1 cellular context compared by ENCODE assay signal in genomic region chr4:69102668-69103067, GRCh38.
TF ChIP-seq lines count a peak whose summit lies in the region.

No MANE protein-coding gene starts in this region.

TF ChIP-seq in HepG2, 621 proteins besides CTCF, POLR2A, EP300 and RAD21 (continued from another document and continues in another):
- TF ChIP-seq ELF3 (CRISPR knock-in tag; IDR thresholded peaks at IDR 0.05): peak; percentile 78
- peak; percentile 96 for TF ChIP-seq GATAD2A (CRISPR knock-in tag; IDR thresholded peaks at IDR 0.05)
- TF ChIP-seq KLF16 (CRISPR knock-in tag; IDR thresholded peaks at IDR 0.05): peak in 1 of 2 experiments; percentile 76; a peak in 1 of 4 replicates
- peak; percentile 41; the same call in 1 of the 2 replicates for TF ChIP-seq YEATS4 (CRISPR knock-in tag; IDR thresholded peaks at IDR 0.05; ENCODE audit: borderline replicate concordance)
- peak; percentile 92 for TF ChIP-seq NFIC (IDR thresholded peaks at IDR 0.05; ENCODE audit: low read length)
- TF ChIP-seq, protein P1, sequence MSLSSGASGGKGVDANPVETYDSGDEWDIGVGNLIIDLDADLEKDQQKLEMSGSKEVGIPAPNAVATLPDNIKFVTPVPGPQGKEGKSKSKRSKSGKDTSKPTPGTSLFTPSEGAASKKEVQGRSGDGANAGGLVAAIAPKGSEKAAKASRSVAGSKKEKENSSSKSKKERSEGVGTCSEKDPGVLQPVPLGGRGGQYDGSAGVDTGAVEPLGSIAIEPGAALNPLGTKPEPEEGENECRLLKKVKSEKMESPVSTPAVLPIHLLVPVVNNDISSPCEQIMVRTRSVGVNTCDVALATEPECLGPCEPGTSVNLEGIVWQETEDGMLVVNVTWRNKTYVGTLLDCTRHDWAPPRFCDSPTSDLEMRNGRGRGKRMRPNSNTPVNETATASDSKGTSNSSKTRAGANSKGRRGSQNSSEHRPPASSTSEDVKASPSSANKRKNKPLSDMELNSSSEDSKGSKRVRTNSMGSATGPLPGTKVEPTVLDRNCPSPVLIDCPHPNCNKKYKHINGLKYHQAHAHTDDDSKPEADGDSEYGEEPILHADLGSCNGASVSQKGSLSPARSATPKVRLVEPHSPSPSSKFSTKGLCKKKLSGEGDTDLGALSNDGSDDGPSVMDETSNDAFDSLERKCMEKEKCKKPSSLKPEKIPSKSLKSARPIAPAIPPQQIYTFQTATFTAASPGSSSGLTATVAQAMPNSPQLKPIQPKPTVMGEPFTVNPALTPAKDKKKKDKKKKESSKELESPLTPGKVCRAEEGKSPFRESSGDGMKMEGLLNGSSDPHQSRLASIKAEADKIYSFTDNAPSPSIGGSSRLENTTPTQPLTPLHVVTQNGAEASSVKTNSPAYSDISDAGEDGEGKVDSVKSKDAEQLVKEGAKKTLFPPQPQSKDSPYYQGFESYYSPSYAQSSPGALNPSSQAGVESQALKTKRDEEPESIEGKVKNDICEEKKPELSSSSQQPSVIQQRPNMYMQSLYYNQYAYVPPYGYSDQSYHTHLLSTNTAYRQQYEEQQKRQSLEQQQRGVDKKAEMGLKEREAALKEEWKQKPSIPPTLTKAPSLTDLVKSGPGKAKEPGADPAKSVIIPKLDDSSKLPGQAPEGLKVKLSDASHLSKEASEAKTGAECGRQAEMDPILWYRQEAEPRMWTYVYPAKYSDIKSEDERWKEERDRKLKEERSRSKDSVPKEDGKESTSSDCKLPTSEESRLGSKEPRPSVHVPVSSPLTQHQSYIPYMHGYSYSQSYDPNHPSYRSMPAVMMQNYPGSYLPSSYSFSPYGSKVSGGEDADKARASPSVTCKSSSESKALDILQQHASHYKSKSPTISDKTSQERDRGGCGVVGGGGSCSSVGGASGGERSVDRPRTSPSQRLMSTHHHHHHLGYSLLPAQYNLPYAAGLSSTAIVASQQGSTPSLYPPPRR (CRISPR knock-in tag; IDR thresholded peaks at IDR 0.05; ENCODE audit: borderline replicate concordance): peak; percentile 73
- TF ChIP-seq ZBTB39 (CRISPR knock-in tag; IDR thresholded peaks at IDR 0.05): peak; percentile 64; the same call in 1 of the 2 replicates
- peak; percentile 21; the same call in 1 of the 2 replicates for TF ChIP-seq STAG1 (CRISPR knock-in tag; IDR thresholded peaks at IDR 0.05)
- peak; percentile 63; the same call in 1 of the 2 replicates for TF ChIP-seq BRD4 (CRISPR knock-in tag; IDR thresholded peaks at IDR 0.05)
- 0 out of 2 replicates have a peak, but pooled peaks have one; percentile 20 for TF ChIP-seq KDM3A (CRISPR knock-in tag; IDR thresholded peaks at IDR 0.05; ENCODE audit: low read depth)
- TF ChIP-seq CEBPG (CRISPR knock-in tag; IDR thresholded peaks at IDR 0.05): peak; percentile 98
- TF ChIP-seq, protein P2, sequence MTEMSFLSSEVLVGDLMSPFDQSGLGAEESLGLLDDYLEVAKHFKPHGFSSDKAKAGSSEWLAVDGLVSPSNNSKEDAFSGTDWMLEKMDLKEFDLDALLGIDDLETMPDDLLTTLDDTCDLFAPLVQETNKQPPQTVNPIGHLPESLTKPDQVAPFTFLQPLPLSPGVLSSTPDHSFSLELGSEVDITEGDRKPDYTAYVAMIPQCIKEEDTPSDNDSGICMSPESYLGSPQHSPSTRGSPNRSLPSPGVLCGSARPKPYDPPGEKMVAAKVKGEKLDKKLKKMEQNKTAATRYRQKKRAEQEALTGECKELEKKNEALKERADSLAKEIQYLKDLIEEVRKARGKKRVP (CRISPR knock-in tag; IDR thresholded peaks at IDR 0.05): peak; percentile 87 to 99
- TF ChIP-seq SALL1 (CRISPR knock-in tag; IDR thresholded peaks at IDR 0.05): peak; percentile 75; the same call in 1 of the 2 replicates
- TF ChIP-seq ETV5 (CRISPR knock-in tag; IDR thresholded peaks at IDR 0.05; ENCODE audit: borderline replicate concordance): peak; percentile 81; the same call in 1 of the 2 replicates
- peak; percentile 96 for TF ChIP-seq BCL6 (CRISPR knock-in tag; IDR thresholded peaks at IDR 0.05)
- peak; percentile 77; the same call in 1 of the 2 replicates for TF ChIP-seq PITX1 (CRISPR knock-in tag; IDR thresholded peaks at IDR 0.05)
- TF ChIP-seq, protein P3, sequence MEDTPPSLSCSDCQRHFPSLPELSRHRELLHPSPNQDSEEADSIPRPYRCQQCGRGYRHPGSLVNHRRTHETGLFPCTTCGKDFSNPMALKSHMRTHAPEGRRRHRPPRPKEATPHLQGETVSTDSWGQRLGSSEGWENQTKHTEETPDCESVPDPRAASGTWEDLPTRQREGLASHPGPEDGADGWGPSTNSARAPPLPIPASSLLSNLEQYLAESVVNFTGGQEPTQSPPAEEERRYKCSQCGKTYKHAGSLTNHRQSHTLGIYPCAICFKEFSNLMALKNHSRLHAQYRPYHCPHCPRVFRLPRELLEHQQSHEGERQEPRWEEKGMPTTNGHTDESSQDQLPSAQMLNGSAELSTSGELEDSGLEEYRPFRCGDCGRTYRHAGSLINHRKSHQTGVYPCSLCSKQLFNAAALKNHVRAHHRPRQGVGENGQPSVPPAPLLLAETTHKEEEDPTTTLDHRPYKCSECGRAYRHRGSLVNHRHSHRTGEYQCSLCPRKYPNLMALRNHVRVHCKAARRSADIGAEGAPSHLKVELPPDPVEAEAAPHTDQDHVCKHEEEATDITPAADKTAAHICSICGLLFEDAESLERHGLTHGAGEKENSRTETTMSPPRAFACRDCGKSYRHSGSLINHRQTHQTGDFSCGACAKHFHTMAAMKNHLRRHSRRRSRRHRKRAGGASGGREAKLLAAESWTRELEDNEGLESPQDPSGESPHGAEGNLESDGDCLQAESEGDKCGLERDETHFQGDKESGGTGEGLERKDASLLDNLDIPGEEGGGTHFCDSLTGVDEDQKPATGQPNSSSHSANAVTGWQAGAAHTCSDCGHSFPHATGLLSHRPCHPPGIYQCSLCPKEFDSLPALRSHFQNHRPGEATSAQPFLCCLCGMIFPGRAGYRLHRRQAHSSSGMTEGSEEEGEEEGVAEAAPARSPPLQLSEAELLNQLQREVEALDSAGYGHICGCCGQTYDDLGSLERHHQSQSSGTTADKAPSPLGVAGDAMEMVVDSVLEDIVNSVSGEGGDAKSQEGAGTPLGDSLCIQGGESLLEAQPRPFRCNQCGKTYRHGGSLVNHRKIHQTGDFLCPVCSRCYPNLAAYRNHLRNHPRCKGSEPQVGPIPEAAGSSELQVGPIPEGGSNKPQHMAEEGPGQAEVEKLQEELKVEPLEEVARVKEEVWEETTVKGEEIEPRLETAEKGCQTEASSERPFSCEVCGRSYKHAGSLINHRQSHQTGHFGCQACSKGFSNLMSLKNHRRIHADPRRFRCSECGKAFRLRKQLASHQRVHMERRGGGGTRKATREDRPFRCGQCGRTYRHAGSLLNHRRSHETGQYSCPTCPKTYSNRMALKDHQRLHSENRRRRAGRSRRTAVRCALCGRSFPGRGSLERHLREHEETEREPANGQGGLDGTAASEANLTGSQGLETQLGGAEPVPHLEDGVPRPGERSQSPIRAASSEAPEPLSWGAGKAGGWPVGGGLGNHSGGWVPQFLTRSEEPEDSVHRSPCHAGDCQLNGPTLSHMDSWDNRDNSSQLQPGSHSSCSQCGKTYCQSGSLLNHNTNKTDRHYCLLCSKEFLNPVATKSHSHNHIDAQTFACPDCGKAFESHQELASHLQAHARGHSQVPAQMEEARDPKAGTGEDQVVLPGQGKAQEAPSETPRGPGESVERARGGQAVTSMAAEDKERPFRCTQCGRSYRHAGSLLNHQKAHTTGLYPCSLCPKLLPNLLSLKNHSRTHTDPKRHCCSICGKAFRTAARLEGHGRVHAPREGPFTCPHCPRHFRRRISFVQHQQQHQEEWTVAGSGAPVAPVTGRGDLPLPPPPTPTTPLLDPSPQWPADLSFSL (CRISPR knock-in tag; IDR thresholded peaks at IDR 0.05): peak; percentile 33; the same call in 1 of the 2 replicates
- TF ChIP-seq HMG20B (CRISPR knock-in tag; conservative IDR thresholded peaks at IDR 0.05): 0 out of 2 replicates have a peak, but pooled peaks have one; percentile 34
- TF ChIP-seq ZBTB21 (CRISPR knock-in tag; IDR thresholded peaks at IDR 0.05): peak; percentile 70; the same call in 1 of the 2 replicates
- peak; percentile 48; the same call in 1 of the 2 replicates for TF ChIP-seq ZNF878 (CRISPR knock-in tag; IDR thresholded peaks at IDR 0.05)
- TF ChIP-seq EHMT2 (IDR thresholded peaks at IDR 0.05; ENCODE audit: borderline replicate concordance, low read depth, low read length): peak; percentile 92
- TF ChIP-seq, protein P4, sequence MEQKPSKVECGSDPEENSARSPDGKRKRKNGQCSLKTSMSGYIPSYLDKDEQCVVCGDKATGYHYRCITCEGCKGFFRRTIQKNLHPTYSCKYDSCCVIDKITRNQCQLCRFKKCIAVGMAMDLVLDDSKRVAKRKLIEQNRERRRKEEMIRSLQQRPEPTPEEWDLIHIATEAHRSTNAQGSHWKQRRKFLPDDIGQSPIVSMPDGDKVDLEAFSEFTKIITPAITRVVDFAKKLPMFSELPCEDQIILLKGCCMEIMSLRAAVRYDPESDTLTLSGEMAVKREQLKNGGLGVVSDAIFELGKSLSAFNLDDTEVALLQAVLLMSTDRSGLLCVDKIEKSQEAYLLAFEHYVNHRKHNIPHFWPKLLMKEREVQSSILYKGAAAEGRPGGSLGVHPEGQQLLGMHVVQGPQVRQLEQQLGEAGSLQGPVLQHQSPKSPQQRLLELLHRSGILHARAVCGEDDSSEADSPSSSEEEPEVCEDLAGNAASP (CRISPR knock-in tag; IDR thresholded peaks at IDR 0.05; ENCODE audit: borderline replicate concordance): peak; percentile 56; the same call in 1 of the 2 replicates
- peak; percentile 50; the same call in 1 of the 2 replicates for TF ChIP-seq SPEN (CRISPR knock-in tag; IDR thresholded peaks at IDR 0.05; ENCODE audit: low read depth)
- TF ChIP-seq REPIN1 (CRISPR knock-in tag; IDR thresholded peaks at IDR 0.05; ENCODE audit: borderline replicate concordance, low read depth): peak; percentile 47; the same call in 1 of the 2 replicates
- TF ChIP-seq, protein P5, sequence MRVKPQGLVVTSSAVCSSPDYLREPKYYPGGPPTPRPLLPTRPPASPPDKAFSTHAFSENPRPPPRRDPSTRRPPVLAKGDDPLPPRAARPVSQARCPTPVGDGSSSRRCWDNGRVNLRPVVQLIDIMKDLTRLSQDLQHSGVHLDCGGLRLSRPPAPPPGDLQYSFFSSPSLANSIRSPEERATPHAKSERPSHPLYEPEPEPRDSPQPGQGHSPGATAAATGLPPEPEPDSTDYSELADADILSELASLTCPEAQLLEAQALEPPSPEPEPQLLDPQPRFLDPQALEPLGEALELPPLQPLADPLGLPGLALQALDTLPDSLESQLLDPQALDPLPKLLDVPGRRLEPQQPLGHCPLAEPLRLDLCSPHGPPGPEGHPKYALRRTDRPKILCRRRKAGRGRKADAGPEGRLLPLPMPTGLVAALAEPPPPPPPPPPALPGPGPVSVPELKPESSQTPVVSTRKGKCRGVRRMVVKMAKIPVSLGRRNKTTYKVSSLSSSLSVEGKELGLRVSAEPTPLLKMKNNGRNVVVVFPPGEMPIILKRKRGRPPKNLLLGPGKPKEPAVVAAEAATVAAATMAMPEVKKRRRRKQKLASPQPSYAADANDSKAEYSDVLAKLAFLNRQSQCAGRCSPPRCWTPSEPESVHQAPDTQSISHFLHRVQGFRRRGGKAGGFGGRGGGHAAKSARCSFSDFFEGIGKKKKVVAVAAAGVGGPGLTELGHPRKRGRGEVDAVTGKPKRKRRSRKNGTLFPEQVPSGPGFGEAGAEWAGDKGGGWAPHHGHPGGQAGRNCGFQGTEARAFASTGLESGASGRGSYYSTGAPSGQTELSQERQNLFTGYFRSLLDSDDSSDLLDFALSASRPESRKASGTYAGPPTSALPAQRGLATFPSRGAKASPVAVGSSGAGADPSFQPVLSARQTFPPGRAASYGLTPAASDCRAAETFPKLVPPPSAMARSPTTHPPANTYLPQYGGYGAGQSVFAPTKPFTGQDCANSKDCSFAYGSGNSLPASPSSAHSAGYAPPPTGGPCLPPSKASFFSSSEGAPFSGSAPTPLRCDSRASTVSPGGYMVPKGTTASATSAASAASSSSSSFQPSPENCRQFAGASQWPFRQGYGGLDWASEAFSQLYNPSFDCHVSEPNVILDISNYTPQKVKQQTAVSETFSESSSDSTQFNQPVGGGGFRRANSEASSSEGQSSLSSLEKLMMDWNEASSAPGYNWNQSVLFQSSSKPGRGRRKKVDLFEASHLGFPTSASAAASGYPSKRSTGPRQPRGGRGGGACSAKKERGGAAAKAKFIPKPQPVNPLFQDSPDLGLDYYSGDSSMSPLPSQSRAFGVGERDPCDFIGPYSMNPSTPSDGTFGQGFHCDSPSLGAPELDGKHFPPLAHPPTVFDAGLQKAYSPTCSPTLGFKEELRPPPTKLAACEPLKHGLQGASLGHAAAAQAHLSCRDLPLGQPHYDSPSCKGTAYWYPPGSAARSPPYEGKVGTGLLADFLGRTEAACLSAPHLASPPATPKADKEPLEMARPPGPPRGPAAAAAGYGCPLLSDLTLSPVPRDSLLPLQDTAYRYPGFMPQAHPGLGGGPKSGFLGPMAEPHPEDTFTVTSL (CRISPR knock-in tag; IDR thresholded peaks at IDR 0.05; ENCODE audit: borderline replicate concordance): peak; percentile 84; the same call in 1 of the 2 replicates
- TF ChIP-seq REST (IDR thresholded peaks at IDR 0.05; ENCODE audit: borderline replicate concordance in 1 of 2, low read depth in 1 of 2, low read length in 2 of 2): peak in 1 of 2 experiments; percentile 38; a peak in 1 of 4 replicates
